Comparison of ENCODE assay signal across 10 cellular contexts in the genomic region with DNA sequence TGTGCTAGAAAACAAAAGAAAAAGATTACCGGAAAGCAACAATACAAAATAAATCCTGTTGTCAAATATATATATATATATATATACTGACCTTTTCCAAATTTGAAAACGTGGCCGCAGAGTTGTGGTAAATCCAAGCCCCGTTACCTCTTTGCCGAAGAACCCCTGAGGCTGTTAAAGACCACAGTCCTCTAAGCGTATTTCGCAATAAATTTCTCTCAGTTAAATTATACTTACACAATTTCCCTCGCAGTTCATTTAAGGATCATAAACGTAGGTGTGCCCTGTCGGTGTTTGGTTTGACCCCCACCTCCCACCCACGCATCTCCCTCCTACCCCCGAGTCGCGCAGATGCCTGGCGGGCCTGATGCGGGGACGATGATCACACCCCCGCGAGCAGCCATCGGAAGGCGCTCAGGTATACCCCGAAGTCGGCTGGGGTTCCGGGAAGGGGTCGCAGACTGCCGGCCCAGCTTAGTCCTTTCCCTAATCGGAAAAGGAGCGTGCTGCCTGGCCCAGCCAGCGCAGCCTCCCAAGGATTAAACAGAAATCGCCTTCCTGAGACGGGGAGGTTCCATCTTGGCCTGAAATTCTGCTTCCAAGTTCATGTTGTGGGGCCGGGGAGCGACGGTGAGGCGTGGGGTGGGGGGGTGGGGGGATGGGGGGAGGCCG. TPM values are rescaled to one million over a fixed set of nuclear protein-coding genes. Genes with fewer than 3 reads are reported as not detected.
DNase-seq lines count a peak whose midpoint lies in the region; ATAC-seq and TF ChIP-seq lines count a peak whose summit lies in the region.
"Had no signal": no experiment of that assay in that cellular context is flagged by ENCODE, and none has a peak within 500 bp of the region (broad histone marks: within the 10 kb centered on the region; RNA-seq: fewer than 3 reads in every experiment).

No MANE protein-coding gene starts in this region.

- in situ Hi-C loops in G401 (cut with HindIII; ENCODE audit: low sequenced_read_pairs): loop anchor here (10.0 kb wide), 1 partner anchor 63 kb away; no protein-coding TSS in a partner anchor
- in situ Hi-C loops in astrocyte of the spinal cord (cut with HindIII; ENCODE audit: low sequenced_read_pairs): loop anchor here (25.0 kb wide), 1 partner anchor 130 kb away; no protein-coding TSS in a partner anchor

- no peaks in the 10 kb centered on the region for H3K9me3 ChIP-seq in iPS-20b (ENCODE audit: insufficient read depth, low read depth, low read length)

- ATAC-seq in HG03571 (IDR thresholded peaks at IDR 0.05; ENCODE audit: unreplicated experiment): no peak
- ATAC-seq in GM21515 (IDR thresholded peaks at IDR 0.05; ENCODE audit: unreplicated experiment): no peak
- no peak for ATAC-seq in HG02678 (IDR thresholded peaks at IDR 0.05; ENCODE audit: unreplicated experiment)

- H3K4me1 ChIP-seq in iPS-20b (ENCODE audit: insufficient read depth, low read length): peaks cover 16% of the 10 kb centered on the region; the same call in 1 of the 2 replicates

- H3K27me3 ChIP-seq in iPS-20b (ENCODE audit: insufficient read depth, low read length): peaks cover 100% of the 10 kb centered on the region

- DNase-seq in G401 (ENCODE audit: low spot score) (peak; percentile 13), astrocyte of the spinal cord (ENCODE audit: low read depth, low spot score) (no peak), retina (peak; percentile 63), NCI-H82 (lab: John Stamatoyannopoulos, UW) (no peak)
- DNase-seq: CD4-positive, CD25-positive, alpha-beta regulatory T cell; OCI-M1 had no signal

- TF ChIP-seq CTCF in astrocyte of the spinal cord (IDR thresholded peaks at IDR 0.05; ENCODE audit: low read depth, low read length): no peak

- H3K4me3 ChIP-seq in astrocyte of the spinal cord (ENCODE audit: low read depth, low read length): peak overlapping the region; percentile 5
- H3K4me3 ChIP-seq in iPS-20b (ENCODE audit: low read length): peak overlapping the region; percentile 25; the same call in 1 of the 2 replicates

- no peak overlapping the region for H3K9ac ChIP-seq in iPS-20b (ENCODE audit: low read depth, low read length)

- no peaks in the 10 kb centered on the region for H3K36me3 ChIP-seq in iPS-20b (ENCODE audit: insufficient read depth, low read depth, low read length)

- no peak overlapping the region for H3K27ac ChIP-seq in iPS-20b (ENCODE audit: low read length)

RNA-seq across cellular contexts. Expression of a gene that starts 2.9 kb away (rescaled TPM):
- 0.25 TPM in 1 of 2 replicates, not detected in the other for total RNA-seq in G401 (2014; rRNA removed; shearing (Covaris generic))

Comparison
In these comparisons a context has a peak if more than half of its experiments do, and no peak if none do; other contexts are left out.
1. DNase-seq: peak in G401 (single experiment) and retina (single experiment); none in astrocyte of the spinal cord (single experiment) and NCI-H82 (single experiment).